In genomic region chr1:9825101-9826074, GRCh38 we compare ENCODE assay signal across 1 cellular context.
TF ChIP-seq lines count a peak whose summit lies in the region.

No MANE protein-coding gene starts in this region.

TF ChIP-seq in HepG2, 621 proteins besides CTCF, POLR2A, EP300 and RAD21 (continued from another document):
- peak; percentile 85 for TF ChIP-seq PRDM15 (CRISPR knock-in tag; IDR thresholded peaks at IDR 0.05)
- TF ChIP-seq ZNF274 (CRISPR knock-in tag; IDR thresholded peaks at IDR 0.05), result no peak
- TF ChIP-seq SMAD9 (CRISPR knock-in tag; IDR thresholded peaks at IDR 0.05), result no peak
- TF ChIP-seq ETV6 (CRISPR knock-in tag; conservative IDR thresholded peaks at IDR 0.05), result no peak
- no peak for TF ChIP-seq ZNF451 (CRISPR knock-in tag; IDR thresholded peaks at IDR 0.05)
- TF ChIP-seq, protein P1, sequence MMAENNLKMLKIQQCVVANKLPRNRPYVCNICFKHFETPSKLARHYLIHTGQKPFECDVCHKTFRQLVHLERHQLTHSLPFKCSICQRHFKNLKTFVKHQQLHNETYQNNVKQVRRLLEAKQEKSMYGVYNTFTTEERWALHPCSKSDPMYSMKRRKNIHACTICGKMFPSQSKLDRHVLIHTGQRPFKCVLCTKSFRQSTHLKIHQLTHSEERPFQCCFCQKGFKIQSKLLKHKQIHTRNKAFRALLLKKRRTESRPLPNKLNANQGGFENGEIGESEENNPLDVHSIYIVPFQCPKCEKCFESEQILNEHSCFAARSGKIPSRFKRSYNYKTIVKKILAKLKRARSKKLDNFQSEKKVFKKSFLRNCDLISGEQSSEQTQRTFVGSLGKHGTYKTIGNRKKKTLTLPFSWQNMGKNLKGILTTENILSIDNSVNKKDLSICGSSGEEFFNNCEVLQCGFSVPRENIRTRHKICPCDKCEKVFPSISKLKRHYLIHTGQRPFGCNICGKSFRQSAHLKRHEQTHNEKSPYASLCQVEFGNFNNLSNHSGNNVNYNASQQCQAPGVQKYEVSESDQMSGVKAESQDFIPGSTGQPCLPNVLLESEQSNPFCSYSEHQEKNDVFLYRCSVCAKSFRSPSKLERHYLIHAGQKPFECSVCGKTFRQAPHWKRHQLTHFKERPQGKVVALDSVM (CRISPR knock-in tag; IDR thresholded peaks at IDR 0.05), result 0 out of 2 replicates have a peak, but pooled peaks have one; percentile 64
- TF ChIP-seq RNF219 (CRISPR knock-in tag; IDR thresholded peaks at IDR 0.05), result no peak
- TF ChIP-seq ZSCAN25 (CRISPR knock-in tag; IDR thresholded peaks at IDR 0.05), result no peak
- no peak for TF ChIP-seq CHD4 (IDR thresholded peaks at IDR 0.05; ENCODE audit: borderline replicate concordance, low read length)
- TF ChIP-seq, protein P2, sequence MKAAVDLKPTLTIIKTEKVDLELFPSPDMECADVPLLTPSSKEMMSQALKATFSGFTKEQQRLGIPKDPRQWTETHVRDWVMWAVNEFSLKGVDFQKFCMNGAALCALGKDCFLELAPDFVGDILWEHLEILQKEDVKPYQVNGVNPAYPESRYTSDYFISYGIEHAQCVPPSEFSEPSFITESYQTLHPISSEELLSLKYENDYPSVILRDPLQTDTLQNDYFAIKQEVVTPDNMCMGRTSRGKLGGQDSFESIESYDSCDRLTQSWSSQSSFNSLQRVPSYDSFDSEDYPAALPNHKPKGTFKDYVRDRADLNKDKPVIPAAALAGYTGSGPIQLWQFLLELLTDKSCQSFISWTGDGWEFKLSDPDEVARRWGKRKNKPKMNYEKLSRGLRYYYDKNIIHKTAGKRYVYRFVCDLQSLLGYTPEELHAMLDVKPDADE (CRISPR knock-in tag; IDR thresholded peaks at IDR 0.05), result no peak
- TF ChIP-seq ZMYM3 (CRISPR knock-in tag; IDR thresholded peaks at IDR 0.05), result peak; percentile 2; the same call in 1 of the 2 replicates
- TF ChIP-seq ZUFSP (CRISPR knock-in tag; IDR thresholded peaks at IDR 0.05; ENCODE audit: borderline replicate concordance), result no peak
- TF ChIP-seq, protein P3, sequence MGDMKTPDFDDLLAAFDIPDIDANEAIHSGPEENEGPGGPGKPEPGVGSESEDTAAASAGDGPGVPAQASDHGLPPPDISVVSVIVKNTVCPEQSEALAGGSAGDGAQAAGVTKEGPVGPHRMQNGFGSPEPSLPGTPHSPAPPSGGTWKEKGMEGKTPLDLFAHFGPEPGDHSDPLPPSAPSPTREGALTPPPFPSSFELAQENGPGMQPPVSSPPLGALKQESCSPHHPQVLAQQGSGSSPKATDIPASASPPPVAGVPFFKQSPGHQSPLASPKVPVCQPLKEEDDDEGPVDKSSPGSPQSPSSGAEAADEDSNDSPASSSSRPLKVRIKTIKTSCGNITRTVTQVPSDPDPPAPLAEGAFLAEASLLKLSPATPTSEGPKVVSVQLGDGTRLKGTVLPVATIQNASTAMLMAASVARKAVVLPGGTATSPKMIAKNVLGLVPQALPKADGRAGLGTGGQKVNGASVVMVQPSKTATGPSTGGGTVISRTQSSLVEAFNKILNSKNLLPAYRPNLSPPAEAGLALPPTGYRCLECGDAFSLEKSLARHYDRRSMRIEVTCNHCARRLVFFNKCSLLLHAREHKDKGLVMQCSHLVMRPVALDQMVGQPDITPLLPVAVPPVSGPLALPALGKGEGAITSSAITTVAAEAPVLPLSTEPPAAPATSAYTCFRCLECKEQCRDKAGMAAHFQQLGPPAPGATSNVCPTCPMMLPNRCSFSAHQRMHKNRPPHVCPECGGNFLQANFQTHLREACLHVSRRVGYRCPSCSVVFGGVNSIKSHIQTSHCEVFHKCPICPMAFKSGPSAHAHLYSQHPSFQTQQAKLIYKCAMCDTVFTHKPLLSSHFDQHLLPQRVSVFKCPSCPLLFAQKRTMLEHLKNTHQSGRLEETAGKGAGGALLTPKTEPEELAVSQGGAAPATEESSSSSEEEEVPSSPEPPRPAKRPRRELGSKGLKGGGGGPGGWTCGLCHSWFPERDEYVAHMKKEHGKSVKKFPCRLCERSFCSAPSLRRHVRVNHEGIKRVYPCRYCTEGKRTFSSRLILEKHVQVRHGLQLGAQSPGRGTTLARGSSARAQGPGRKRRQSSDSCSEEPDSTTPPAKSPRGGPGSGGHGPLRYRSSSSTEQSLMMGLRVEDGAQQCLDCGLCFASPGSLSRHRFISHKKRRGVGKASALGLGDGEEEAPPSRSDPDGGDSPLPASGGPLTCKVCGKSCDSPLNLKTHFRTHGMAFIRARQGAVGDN (CRISPR knock-in tag; IDR thresholded peaks at IDR 0.05), result peak; percentile 10; the same call in 1 of the 2 replicates
